ENCODE assay signal across 8 cellular contexts in the genomic region with DNA sequence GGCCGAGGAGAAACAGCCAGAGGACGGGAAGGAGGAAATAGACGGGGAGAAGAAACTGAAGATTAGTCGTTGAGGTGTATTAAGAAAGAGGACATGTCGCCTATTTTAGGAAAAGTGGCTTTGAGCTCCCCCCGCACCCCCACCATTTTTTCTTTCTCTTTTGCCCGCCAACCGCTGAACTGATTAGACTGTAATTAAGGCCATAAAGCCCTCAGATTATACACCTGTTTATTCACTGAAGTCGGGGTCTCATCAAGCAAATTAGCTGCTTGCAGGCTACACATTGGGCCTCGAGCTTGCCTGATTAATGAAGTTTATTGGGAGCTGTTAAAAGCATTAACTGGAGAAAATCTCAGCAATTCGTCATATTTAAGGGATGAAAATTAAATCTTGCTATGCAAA.
A peak's percentile ranks its signal among the peaks of the same experiment; 100 is the strongest.
DNase-seq lines count a peak whose midpoint lies in the region; ATAC-seq and TF ChIP-seq lines count a peak whose summit lies in the region.

No MANE protein-coding gene starts in this region.

- H3K36me3 Mint-ChIP-seq in CD8-positive, alpha-beta T cell, result no peaks in the 10 kb centered on the region
- H3K36me3 Mint-ChIP-seq in dendritic cell treated with granulocyte-macrophage colony-stimulating factor and Interleukin-4, amounts not matched to agents 40 ng/mL and 50 ng/mL, for 4 days (ENCODE audit: low read depth), result no peaks in the 10 kb centered on the region
- H3K36me3 Mint-ChIP-seq in neural crest cell (ENCODE audit: low read depth), result no peaks in the 10 kb centered on the region

- peaks cover 55% of the 10 kb centered on the region for H3K27me3 Mint-ChIP-seq in CD8-positive, alpha-beta T cell (ENCODE audit: low read depth)
- H3K27me3 Mint-ChIP-seq in dendritic cell treated with granulocyte-macrophage colony-stimulating factor and Interleukin-4, amounts not matched to agents 40 ng/mL and 50 ng/mL, for 4 days, result peaks cover 46% of the 10 kb centered on the region
- peaks cover 80% of the 10 kb centered on the region for H3K27me3 Mint-ChIP-seq in neural crest cell (ENCODE audit: low read depth)

- no peak overlapping the region for H3K27ac ChIP-seq in CD8-positive, alpha-beta T cell (ENCODE audit: low read depth, low read length)
- peak overlapping the region; percentile 96 for H3K27ac ChIP-seq in MM.1S (ENCODE audit: low read length)

- peak overlapping the region; percentile 67 for H3K4me3 Mint-ChIP-seq in CD8-positive, alpha-beta T cell
- H3K4me3 Mint-ChIP-seq in dendritic cell treated with granulocyte-macrophage colony-stimulating factor and Interleukin-4, amounts not matched to agents 40 ng/mL and 50 ng/mL, for 4 days, result peak overlapping the region; percentile 75
- peak overlapping the region; percentile 89 for H3K4me3 Mint-ChIP-seq in neural crest cell

- no peaks in the 10 kb centered on the region for H3K9me2 ChIP-seq in MM.1S (replicated peaks; ENCODE audit: insufficient read depth, low read length)

- H3K9me3 ChIP-seq in CD8-positive, alpha-beta T cell (ENCODE audit: low read length), result no peaks in the 10 kb centered on the region
- no peaks in the 10 kb centered on the region for H3K9me3 ChIP-seq in MM.1S (replicated peaks; ENCODE audit: insufficient read depth, low read length)

- H3K27ac Mint-ChIP-seq in CD8-positive, alpha-beta T cell, result no peak overlapping the region
- no peak overlapping the region for H3K27ac Mint-ChIP-seq in dendritic cell treated with granulocyte-macrophage colony-stimulating factor and Interleukin-4, amounts not matched to agents 40 ng/mL and 50 ng/mL, for 4 days
- H3K27ac Mint-ChIP-seq in neural crest cell (ENCODE audit: unreplicated experiment), result no peak overlapping the region

- H2AFZ ChIP-seq in MM.1S (ENCODE audit: low read length), result peak overlapping the region; percentile 85

- H3K4me1 Mint-ChIP-seq in CD8-positive, alpha-beta T cell (ENCODE audit: low read depth), result peaks cover 15% of the 10 kb centered on the region
- peaks cover 22% of the 10 kb centered on the region for H3K4me1 Mint-ChIP-seq in dendritic cell treated with granulocyte-macrophage colony-stimulating factor and Interleukin-4, amounts not matched to agents 40 ng/mL and 50 ng/mL, for 4 days (ENCODE audit: low read depth)
- H3K4me1 Mint-ChIP-seq in neural crest cell, result peaks cover 17% of the 10 kb centered on the region

- peaks cover 10% of the 10 kb centered on the region for H3K4me1 ChIP-seq in CD8-positive, alpha-beta T cell (ENCODE audit: insufficient read depth, low read length)
- H3K4me1 ChIP-seq in MM.1S (ENCODE audit: low read length), result peaks cover 20% of the 10 kb centered on the region

- H3K4me2 ChIP-seq in MM.1S (ENCODE audit: low read depth, low read length), result peak overlapping the region; percentile 61

- no peak for DNase-seq in CD8-positive, alpha-beta T cell
- DNase-seq in MM.1S (peak; percentile 53), neural crest cell (ENCODE audit: low read depth, low spot score) (no peak), cerebellar nuclear complex (lab: John Stamatoyannopoulos, UW) (no peak), KBM-7 (no peak)

- no peaks in the 10 kb centered on the region for H4K20me1 ChIP-seq in MM.1S (ENCODE audit: insufficient read depth, low read length)

- in situ Hi-C loops in KBM-7 (cut with MboI; ENCODE audit: low pct_unique_long_range_greater_than_20kb, low sequenced_read_pairs), result no loop called here

- peak overlapping the region; percentile 16 for H3K4me3 ChIP-seq in CD8-positive, alpha-beta T cell (ENCODE audit: low read depth, low read length)
- peak overlapping the region; percentile 82 for H3K4me3 ChIP-seq in MM.1S (ENCODE audit: low read length)

- H3F3A ChIP-seq in MM.1S (ENCODE audit: insufficient read depth, low read length), result peaks cover 31% of the 10 kb centered on the region

- intact Hi-C loops in CD8-positive, alpha-beta T cell (cut with DNase I, micrococcal nuclease), result loop anchor here in 1 of 2 experiments (1.0 kb wide), 1 partner anchor 27 kb away; no protein-coding TSS in a partner anchor
- intact Hi-C loops in dendritic cell treated with granulocyte-macrophage colony-stimulating factor and Interleukin-4, amounts not matched to agents 40 ng/mL and 50 ng/mL, for 4 days (cut with micrococcal nuclease), result no loop called here

- TF ChIP-seq CTCF in CD8-positive, alpha-beta T cell (IDR thresholded peaks at IDR 0.05), result no peak
- no peak for TF ChIP-seq CTCF in MM.1S (IDR thresholded peaks at IDR 0.05; ENCODE audit: low read length)
- no peak for TF ChIP-seq CTCF in neural crest cell (conservative IDR thresholded peaks at IDR 0.05)

- ATAC-seq in CD8-positive, alpha-beta T cell, result no peak
- no peak for ATAC-seq in HG02973 (IDR thresholded peaks at IDR 0.05; ENCODE audit: unreplicated experiment)
- no peak for ATAC-seq in GM18907 (IDR thresholded peaks at IDR 0.05; ENCODE audit: unreplicated experiment)

- H3K9ac ChIP-seq in MM.1S (ENCODE audit: low read length), result peak overlapping the region; percentile 96

- CTCF ChIA-PET in CD8-positive, alpha-beta T cell (lab: Charles Lee), result no interaction called here

- peaks cover 23% of the 10 kb centered on the region for H3K27me3 ChIP-seq in CD8-positive, alpha-beta T cell (ENCODE audit: insufficient read depth, low read length)
- H3K27me3 ChIP-seq in MM.1S (replicated peaks; ENCODE audit: insufficient read depth, low read length), result no peaks in the 10 kb centered on the region

- H3K36me3 ChIP-seq in CD8-positive, alpha-beta T cell (ENCODE audit: insufficient read depth, low read length), result no peaks in the 10 kb centered on the region
- H3K36me3 ChIP-seq in MM.1S (replicated peaks; ENCODE audit: insufficient read depth, low read length), result no peaks in the 10 kb centered on the region

- POLR2A ChIA-PET in CD8-positive, alpha-beta T cell (lab: Charles Lee), result no interaction called here

- no peaks in the 10 kb centered on the region for H3K79me2 ChIP-seq in MM.1S (ENCODE audit: low read length)

- no peaks in the 10 kb centered on the region for H3K9me3 Mint-ChIP-seq in CD8-positive, alpha-beta T cell
- H3K9me3 Mint-ChIP-seq in dendritic cell treated with granulocyte-macrophage colony-stimulating factor and Interleukin-4, amounts not matched to agents 40 ng/mL and 50 ng/mL, for 4 days, result no peaks in the 10 kb centered on the region
- no peaks in the 10 kb centered on the region for H3K9me3 Mint-ChIP-seq in neural crest cell
